14 cellular contexts compared by ENCODE assay signal in the genomic region with DNA sequence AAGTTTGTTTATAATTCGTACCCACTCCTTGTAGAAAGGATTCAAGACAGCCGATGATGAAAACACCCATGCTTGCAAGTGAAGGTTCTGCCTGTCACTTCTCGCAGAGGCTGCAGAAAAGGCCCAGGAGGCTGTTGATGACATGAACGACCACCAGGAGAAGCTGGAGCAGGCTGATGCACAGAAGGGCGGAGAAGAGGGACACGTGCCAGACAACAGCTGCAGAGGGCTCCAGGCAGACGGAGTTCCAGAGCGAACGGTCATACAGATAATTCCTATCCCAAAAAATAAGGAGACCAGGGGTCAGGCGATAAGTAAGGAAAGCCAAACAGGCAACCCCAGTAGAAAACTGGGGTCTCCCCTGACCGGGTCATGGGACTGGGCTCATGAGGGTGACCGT. TPM values are rescaled to one million over a fixed set of nuclear protein-coding genes. Genes with fewer than 3 reads are reported as not detected.
A peak's percentile ranks its signal among the peaks of the same experiment; 100 is the strongest.
DNase-seq lines count a peak whose midpoint lies in the region; ATAC-seq, FAIRE-seq and TF ChIP-seq lines count a peak whose summit lies in the region.
"Had no signal": no experiment of that assay in that cellular context is flagged by ENCODE, and none has a peak within 500 bp of the region (broad histone marks: within the 10 kb centered on the region; RNA-seq: fewer than 3 reads in every experiment).

No MANE protein-coding gene starts in this region.

- TF ChIP-seq RAD21 in A549 (conservative IDR thresholded peaks at IDR 0.05 in 1 of 2, IDR thresholded peaks at IDR 0.05 in 1 of 2): no peak

- TF ChIP-seq CTCF in A549 (IDR thresholded peaks at IDR 0.05) (no peak), GM12875 (IDR thresholded peaks at IDR 0.05; ENCODE audit: borderline replicate concordance, insufficient read depth, low read depth, low read length) (peak; percentile 11; the same call in 1 of the 2 replicates)

- no peak for TF ChIP-seq EP300 in A549 (IDR thresholded peaks at IDR 0.05)

- 85% methylated on average over 12 of the region's 12 CpGs for WGBS in A549 (ENCODE audit: missing lambda C conversion rate)

- H3K4me3 ChIP-seq in A549: no peak overlapping the region
- H3K4me3 ChIP-seq in GM12875 (ENCODE audit: low read depth, low read length): no peak overlapping the region
- H3K4me3 ChIP-seq: BLaER1 treated with 17β-estradiol and CSF1 and Interleukin-3, amounts not matched to agents 10 nM and 100 nM had no signal

- FAIRE-seq in A549 (lab: Jason Lieb, UNC): no peak
- FAIRE-seq: GM12891 had no signal

- CTCF ChIA-PET in A549 (lab: Yijun Ruan, JAX): interaction anchor here (0.6 to 1.0 kb wide), 3 partner anchors 14 to 374 kb away, joined by 3 read pairs; no protein-coding TSS in a partner anchor

- no peak overlapping the region for H3K27ac ChIP-seq in A549
- H3K27ac ChIP-seq: BLaER1 treated with 17β-estradiol and CSF1 and Interleukin-3, amounts not matched to agents 10 nM and 100 nM had no signal

- POLR2A ChIA-PET in A549 (lab: Yijun Ruan, JAX): no interaction called here

- no peak for DNase-seq in A549 (ENCODE audit: low read depth in 1 of 2, low spot score in 1 of 2)
- peak; percentile 73 for DNase-seq in NCI-H82 treated with DMSO at 0.1 percent for 48 hours (lab: John Stamatoyannopoulos, UW; ENCODE audit: unreplicated experiment)
- DNase-seq in erythroblast (lab: John Stamatoyannopoulos, UW): peak; percentile 30 to 34
- DNase-seq in globus pallidus (ENCODE audit: low spot score): no peak
- DNase-seq in pons (ENCODE audit: low spot score): no peak
- DNase-seq: activated CD4-positive, alpha-beta memory T cell treated with anti-CD3 and anti-CD28 coated beads, Interleukin-2, amount 10 ng/mL, durations not matched to agents 7 days and 5 days; activated naive CD8-positive, alpha-beta T cell treated with anti-CD3 and anti-CD28 coated beads, Interleukin-2, amount 10 ng/mL, durations not matched to agents 7 days and 5 days; naive B cell; stimulated activated CD4-positive, alpha-beta T cell treated with anti-CD3 and anti-CD28 coated beads, Interleukin-12 subunit alpha, Interleukin-12 subunit beta, amount 100 ng/mL, for 4 hours had no signal

- no peak for TF ChIP-seq POLR2A in A549 (IDR thresholded peaks at IDR 0.05; ENCODE audit: low read length)
- no peak for TF ChIP-seq POLR2A in erythroblast (IDR thresholded peaks at IDR 0.05; ENCODE audit: low read length)

- H3K4me2 ChIP-seq in A549: no peak overlapping the region

- ATAC-seq in A549 (peak; percentile 36 to 62; a peak in 4 of 6 replicates), GM19035 (IDR thresholded peaks at IDR 0.05; ENCODE audit: unreplicated experiment) (no peak), GM21390 (IDR thresholded peaks at IDR 0.05; ENCODE audit: unreplicated experiment) (no peak)

- H3K4me1 ChIP-seq in A549: no peaks in the 10 kb centered on the region

- no peaks in the 10 kb centered on the region for H3K9me3 ChIP-seq in A549
- H3K9me3 ChIP-seq: BLaER1 treated with 17β-estradiol and CSF1 and Interleukin-3, amounts not matched to agents 10 nM and 100 nM had no signal

TF ChIP-seq in A549, 52 proteins besides CTCF, POLR2A, EP300 and RAD21:
- TF ChIP-seq EHMT2 (IDR thresholded peaks at IDR 0.05; ENCODE audit: low read depth) (no peak), NPAS2 (CRISPR knock-in tag; IDR thresholded peaks at IDR 0.05; ENCODE audit: borderline replicate concordance) (no peak), MAFK (IDR thresholded peaks at IDR 0.05; ENCODE audit: partially characterized antibody) (no peak), EHF (CRISPR knock-in tag; IDR thresholded peaks at IDR 0.05) (no peak), NFE2L2 (conservative IDR thresholded peaks at IDR 0.05; ENCODE audit: low read length) (no peak), HEYL (CRISPR knock-in tag; IDR thresholded peaks at IDR 0.05) (no peak), FOSL2 (IDR thresholded peaks at IDR 0.05) (no peak), FOSL2 (CRISPR knock-in tag; IDR thresholded peaks at IDR 0.05) (no peak), GATA3 (IDR thresholded peaks at IDR 0.05; ENCODE audit: borderline replicate concordance) (no peak), KDM1A (IDR thresholded peaks at IDR 0.05; ENCODE audit: low read depth) (no peak)

RNA-seq across cellular contexts. Expression of a gene that starts 5.7 kb away (rescaled TPM):
- polyA plus RNA-seq in A549 (2011; rRNA removed) (24.0 and 34.7 TPM in 2 replicates), A549 (2017; fragmentation: RNase III; extraction: RNeasy Plus Mini Kit Qiagen cat#74134 plus additional on column Dnase treatment) (32.2 to 38.2 TPM (median 34.9 TPM) in 3 replicates)
- 27.6 and 29.9 TPM in 2 replicates for polyA plus RNA-seq in A549 (2012; cell fraction: cytosol; rRNA removed)
- polyA plus RNA-seq in A549 (2012; cell fraction: nucleus; rRNA removed): 10.6 and 10.8 TPM in 2 replicates
- polyA minus RNA-seq in A549 (2011; rRNA and poly(A)+ RNA removed): 2.8 and 3.7 TPM in 2 replicates

RNA-seq across cellular contexts. Expression of a gene that starts 14.5 kb away (rescaled TPM):
- polyA plus RNA-seq in A549 (2011; rRNA removed): 5.2 and 6.6 TPM in 2 replicates
- polyA plus RNA-seq in A549 (2012; cell fraction: cytosol; rRNA removed): 2.8 and 2.9 TPM in 2 replicates
- 2.5 and 5.0 TPM in 2 replicates for polyA plus RNA-seq in A549 (2012; cell fraction: nucleus; rRNA removed)
- 3.9 to 4.4 TPM (median 4.0 TPM) in 3 replicates for polyA plus RNA-seq in A549 (2017; fragmentation: RNase III; extraction: RNeasy Plus Mini Kit Qiagen cat#74134 plus additional on column Dnase treatment)
- 8.7 and 10.3 TPM in 2 replicates for polyA minus RNA-seq in A549 (2011; rRNA and poly(A)+ RNA removed)

RNA-seq across cellular contexts. Expression of a gene that starts 36.2 kb away (rescaled TPM):
- 45.4 and 48.0 TPM in 2 replicates for polyA plus RNA-seq in A549 (2011; rRNA removed)
- polyA plus RNA-seq in A549 (2012; cell fraction: cytosol; rRNA removed): 30.4 and 31.8 TPM in 2 replicates
- 34.7 and 34.9 TPM in 2 replicates for polyA plus RNA-seq in A549 (2012; cell fraction: nucleus; rRNA removed)
- polyA plus RNA-seq in A549 (2017; fragmentation: RNase III; extraction: RNeasy Plus Mini Kit Qiagen cat#74134 plus additional on column Dnase treatment): 41.6 to 44.7 TPM (median 41.9 TPM) in 3 replicates
- 100 and 151 TPM in 2 replicates for polyA minus RNA-seq in A549 (2011; rRNA and poly(A)+ RNA removed)

Comparison
In these comparisons a context has a peak if more than half of its experiments do, and no peak if none do; other contexts are left out.
1. ATAC-seq: peak in A549 (2 of 2); none in GM19035 (single experiment) and GM21390 (single experiment).
2. DNase-seq: peak in NCI-H82 treated with DMSO at 0.1 percent for 48 hours (single experiment) and erythroblast (2 of 2); none in A549 (0 of 2), globus pallidus (single experiment) and pons (single experiment).